In the genomic region with DNA sequence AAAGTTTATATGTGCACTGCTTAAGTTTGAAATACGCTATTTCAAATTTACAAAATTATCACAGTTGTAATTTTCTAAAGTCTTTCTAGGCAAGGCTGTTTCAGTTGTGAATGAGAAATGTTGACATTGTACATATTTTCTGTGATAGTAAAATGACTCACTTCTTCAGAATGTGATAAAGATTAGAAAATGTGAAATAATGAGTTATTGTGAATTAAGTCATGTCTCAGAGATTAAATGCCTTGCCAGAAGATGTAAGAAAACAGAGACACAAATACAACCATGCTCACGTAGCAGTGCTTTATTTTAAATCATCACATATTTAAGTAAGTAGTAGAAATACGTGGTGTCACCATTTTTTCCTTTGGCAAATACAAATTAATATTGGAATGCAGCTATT, we compare ENCODE assay signal across 11 cellular contexts.
DNase-seq lines count a peak whose midpoint lies in the region; ATAC-seq and TF ChIP-seq lines count a peak whose summit lies in the region.
"Had no signal": no experiment of that assay in that cellular context is flagged by ENCODE, and none has a peak within 500 bp of the region (broad histone marks: within the 10 kb centered on the region; RNA-seq: fewer than 3 reads in every experiment).

No MANE protein-coding gene starts in this region.

- no peaks in the 10 kb centered on the region for H3K9me3 ChIP-seq in RWPE2 (ENCODE audit: severe bottlenecking)

- no peak overlapping the region for H3K27ac ChIP-seq in RWPE2 (ENCODE audit: poor library complexity, severe bottlenecking)

- TF ChIP-seq CTCF in GM06990 (IDR thresholded peaks at IDR 0.05; ENCODE audit: insufficient read depth, low read length, poor library complexity, severe bottlenecking), result no peak
- no peak for TF ChIP-seq CTCF in RWPE2 (IDR thresholded peaks at IDR 0.05; ENCODE audit: poor library complexity, severe bottlenecking)

- H3K27me3 ChIP-seq in GM06990 (replicated peaks; ENCODE audit: control insufficient read depth, insufficient read depth, low read length) (no peaks in the 10 kb centered on the region), RWPE2 (ENCODE audit: insufficient read depth, poor library complexity, severe bottlenecking) (no peaks in the 10 kb centered on the region)

- H3K36me3 ChIP-seq in GM06990 (ENCODE audit: control insufficient read depth, insufficient read depth, low read length) (no peaks in the 10 kb centered on the region), RWPE2 (ENCODE audit: low read depth) (no peaks in the 10 kb centered on the region)

- ATAC-seq in RWPE2 (ENCODE audit: low read depth) (peak; percentile 51; the same call in 2 of the 3 replicates), HG02571 (IDR thresholded peaks at IDR 0.05; ENCODE audit: unreplicated experiment) (no peak)
- ATAC-seq: activated CD8-positive, alpha-beta memory T cell treated with anti-CD3 and anti-CD28 coated beads, Interleukin-2, amount 10 ng/mL, durations not matched to agents 7 days and 5 days had no signal

- H3K4me3 ChIP-seq in GM06990 (replicated peaks; ENCODE audit: low read depth, low read length) (peak overlapping the region; percentile 54), RWPE2 (ENCODE audit: severe bottlenecking) (no peak overlapping the region)

- H3K4me1 ChIP-seq in RWPE2 (ENCODE audit: insufficient read depth, poor library complexity, severe bottlenecking), result peaks cover 6% of the 10 kb centered on the region

- no peak for DNase-seq in GM06990 (ENCODE audit: extremely low read depth, insufficient read length)
- no peak for DNase-seq in RWPE2 (ENCODE audit: low spot score)
- peak; percentile 23 for DNase-seq in fibroblast of peridontal ligament (ENCODE audit: extremely low read depth)
- DNase-seq in pons (ENCODE audit: low spot score), result peak; percentile 27
- no peak for DNase-seq in NCI-H187 (lab: John Stamatoyannopoulos, UW)
- no peak for DNase-seq in glomerular visceral epithelial cell (ENCODE audit: extremely low spot score)
- no peak for DNase-seq in NCI-H146 treated with DMSO at 0.1 percent for 48 hours (lab: John Stamatoyannopoulos, UW; ENCODE audit: unreplicated experiment)
- DNase-seq: activated CD8-positive, alpha-beta memory T cell treated with anti-CD3 and anti-CD28 coated beads, Interleukin-2, amount 10 ng/mL, durations not matched to agents 7 days and 5 days; effector CD4-positive, alpha-beta T cell; SHP77 had no signal

Comparison
In these comparisons a context has a peak if more than half of its experiments do, and no peak if none do; other contexts are left out.
1. DNase-seq: peak in fibroblast of peridontal ligament (single experiment) and pons (single experiment); none in GM06990 (single experiment), RWPE2 (single experiment), NCI-H187 (0 of 2), glomerular visceral epithelial cell (single experiment) and NCI-H146 treated with DMSO at 0.1 percent for 48 hours (single experiment).